Comparison of ENCODE assay signal across 21 cellular contexts in genomic region chr1:29602203-29602602, GRCh38.
DNase-seq lines count a peak whose midpoint lies in the region; ATAC-seq, FAIRE-seq and TF ChIP-seq lines count a peak whose summit lies in the region.
"Had no signal": no experiment of that assay in that cellular context is flagged by ENCODE, and none has a peak within 500 bp of the region (broad histone marks: within the 10 kb centered on the region; RNA-seq: fewer than 3 reads in every experiment).

No MANE protein-coding gene starts in this region.

- no peaks in the 10 kb centered on the region; the same call in 1 of the 2 replicates for H4K20me1 ChIP-seq in K562 (replicated peaks; ENCODE audit: control insufficient read depth, insufficient read depth, low read length)

- H3K9me1 ChIP-seq in K562 (ENCODE audit: control insufficient read depth, insufficient read depth, low read length) = no peaks in the 10 kb centered on the region

- H3K4me3 ChIP-seq in K562 (no peak overlapping the region), esophagus muscularis mucosa (no peak overlapping the region)
- H3K4me3 ChIP-seq: GM12878 had no signal

- H3K27ac ChIP-seq in K562 (ENCODE audit: extremely low read depth, low read depth, low read length) (no peak overlapping the region), esophagus muscularis mucosa (replicated peaks in 1 of 4) (no peak overlapping the region), foreskin keratinocyte (no peak overlapping the region)

- TF ChIP-seq POLR2A in K562 (conservative IDR thresholded peaks at IDR 0.05) (no peak), esophagus muscularis mucosa (IDR thresholded peaks at IDR 0.05; ENCODE audit: low read depth) (no peak)

- TF ChIP-seq CTCF in WTC11 (IDR thresholded peaks at IDR 0.05) (no peak), K562 (IDR thresholded peaks at IDR 0.05 in 2 of 3, conservative IDR thresholded peaks at IDR 0.05 in 1 of 3; ENCODE audit: insufficient read depth in 2 of 3, low read depth in 1 of 3, low read length in 3 of 3) (no peak), esophagus muscularis mucosa (IDR thresholded peaks at IDR 0.05) (no peak), osteocyte (IDR thresholded peaks at IDR 0.05) (no peak), foreskin keratinocyte (conservative IDR thresholded peaks at IDR 0.05) (no peak)

- no peak for TF ChIP-seq RAD21 in K562 (CRISPR knock-in tag; conservative IDR thresholded peaks at IDR 0.05 in 1 of 2, IDR thresholded peaks at IDR 0.05 in 1 of 2)

- no peak for FAIRE-seq in K562 (lab: Jason Lieb, UNC)
- FAIRE-seq: A204.1, GM12878, H1 had no signal

- H3K4me3 Mint-ChIP-seq in WTC11 = no peak overlapping the region
- H3K4me3 Mint-ChIP-seq in osteocyte (ENCODE audit: unreplicated experiment) = no peak overlapping the region
- H3K4me3 Mint-ChIP-seq: CD4-positive, CD25-positive, alpha-beta regulatory T cell; CD8-positive, alpha-beta memory T cell; H9 had no signal

- DNase-seq in WTC11 (ENCODE audit: low spot score) (no peak), K562 (ENCODE audit: extremely low read depth in 1 of 4, low spot score in 3 of 4) (peak in 2 of 4 experiments; percentile 27 to 35), esophagus muscularis mucosa (ENCODE audit: extremely low spot score) (peak; percentile 85), osteocyte (ENCODE audit: extremely low spot score, unreplicated experiment) (peak; percentile 19), NCI-H1092 treated with DMSO at 0.1 percent for 48 hours (lab: John Stamatoyannopoulos, UW) (no peak), foreskin keratinocyte (no peak)
- DNase-seq: ACHN; BE2C; C1 segment of cervical spinal cord; CD4-positive, CD25-positive, alpha-beta regulatory T cell; CD8-positive, alpha-beta memory T cell; COR-L47; DMS 273 treated with DMSO at 0.1 percent for 48 hours; DMS53; DND-41; EL; H9 had no signal

- no peaks in the 10 kb centered on the region for H3K36me3 ChIP-seq in K562 (ENCODE audit: control insufficient read depth, insufficient read depth, low read length)
- H3K36me3 ChIP-seq in esophagus muscularis mucosa = no peaks in the 10 kb centered on the region
- H3K36me3 ChIP-seq: BE2C had no signal

- H3K4me2 ChIP-seq in K562 (ENCODE audit: insufficient read depth, low read length) = no peak overlapping the region

- peaks cover 64% of the 10 kb centered on the region for H3K9me3 Mint-ChIP-seq in WTC11
- peaks cover 3% of the 10 kb centered on the region for H3K9me3 Mint-ChIP-seq in osteocyte (ENCODE audit: unreplicated experiment)
- H3K9me3 Mint-ChIP-seq: CD8-positive, alpha-beta memory T cell had no signal

- CTCF ChIA-PET in WTC11 (lab: Charles Lee) = no interaction called here
- CTCF ChIA-PET in K562 (lab: Yijun Ruan, JAX; ENCODE audit: low intra/inter-chr PET ratio) = no interaction called here

- H3K4me1 Mint-ChIP-seq in WTC11 (no peaks in the 10 kb centered on the region), osteocyte (ENCODE audit: unreplicated experiment) (no peaks in the 10 kb centered on the region)
- H3K4me1 Mint-ChIP-seq: CD4-positive, CD25-positive, alpha-beta regulatory T cell; CD8-positive, alpha-beta memory T cell had no signal

- H2AFZ ChIP-seq in K562 (ENCODE audit: low read depth, low read length) = no peak overlapping the region

- in situ Hi-C loops in K562 (cut with MboI) = no loop called here

- H3K4me1 ChIP-seq in K562 (replicated peaks in 1 of 2; ENCODE audit: control insufficient read depth in 2 of 2, insufficient read depth in 2 of 2, low read length in 2 of 2) = no peaks in the 10 kb centered on the region
- H3K4me1 ChIP-seq in esophagus muscularis mucosa = no peaks in the 10 kb centered on the region
- H3K4me1 ChIP-seq in foreskin keratinocyte = no peaks in the 10 kb centered on the region
- H3K4me1 ChIP-seq: BE2C had no signal

- intact Hi-C loops in K562 (cut with micrococcal nuclease) (no loop called here), esophagus muscularis mucosa (cut with DNase I) (no loop called here)

- ATAC-seq in WTC11 (no peak), K562 (0 out of 3 replicates have a peak, but pooled peaks have one; percentile 25), HG03565 (IDR thresholded peaks at IDR 0.05; ENCODE audit: unreplicated experiment) (no peak), foreskin keratinocyte (no peak)
- ATAC-seq: GM12878 had no signal

- H3K36me3 Mint-ChIP-seq in WTC11 (peaks cover 21% of the 10 kb centered on the region), osteocyte (ENCODE audit: unreplicated experiment) (no peaks in the 10 kb centered on the region)
- H3K36me3 Mint-ChIP-seq: CD4-positive, CD25-positive, alpha-beta regulatory T cell; CD8-positive, alpha-beta memory T cell had no signal

- H3K9me3 ChIP-seq in K562 (replicated peaks; ENCODE audit: control insufficient read depth, insufficient read depth, low read depth, low read length) = no peaks in the 10 kb centered on the region
- no peaks in the 10 kb centered on the region for H3K9me3 ChIP-seq in esophagus muscularis mucosa
- H3K9me3 ChIP-seq: BE2C had no signal

- H3K27me3 ChIP-seq in K562 (ENCODE audit: control insufficient read depth in 2 of 2, insufficient read depth in 2 of 2, low read length in 2 of 2) (no peaks in the 10 kb centered on the region), esophagus muscularis mucosa (peaks cover 0 to 36% (median 0%) of the 10 kb centered on the region in 4 donors), foreskin keratinocyte (no peaks in the 10 kb centered on the region)
- H3K27me3 ChIP-seq: BE2C had no signal

- no TSS peak for BruUV-seq in K562 (replicated peaks; lab: Mats Ljungman, UMichigan)

- H3K79me2 ChIP-seq in K562 (ENCODE audit: control insufficient read depth, insufficient read depth, low read length) = no peaks in the 10 kb centered on the region

- 2% methylated on average over 3 of the region's 3 CpGs for WGBS in K562 (ENCODE audit: insufficient coverage, low coverage, missing lambda C conversion rate)
- 85% methylated on average over 3 of the region's 3 CpGs for WGBS in esophagus muscularis mucosa

- no peak overlapping the region for H3K9ac ChIP-seq in K562 (ENCODE audit: insufficient read depth in 1 of 2, low read depth in 2 of 2, low read length in 2 of 2)

- no peak overlapping the region for H3K27ac Mint-ChIP-seq in WTC11
- H3K27ac Mint-ChIP-seq in osteocyte (ENCODE audit: unreplicated experiment) = no peak overlapping the region
- H3K27ac Mint-ChIP-seq: CD4-positive, CD25-positive, alpha-beta regulatory T cell; CD8-positive, alpha-beta memory T cell; H9 had no signal

- TF ChIP-seq EP300 in K562 (IDR thresholded peaks at IDR 0.05; ENCODE audit: low read length) = no peak
- TF ChIP-seq EP300 in esophagus muscularis mucosa (IDR thresholded peaks at IDR 0.05) = no peak

- H3K27me3 Mint-ChIP-seq in WTC11 (ENCODE audit: low read depth) = peaks cover 11% of the 10 kb centered on the region
- H3K27me3 Mint-ChIP-seq in osteocyte (ENCODE audit: unreplicated experiment) = no peaks in the 10 kb centered on the region

- POLR2A ChIA-PET in WTC11 (lab: Charles Lee) = no interaction called here
- POLR2A ChIA-PET in K562 (lab: Yijun Ruan, JAX) = interaction anchor here (0.7 to 1.1 kb wide), 3 partner anchors 34 to 1107 kb away, joined by 3 to 5 read pairs (median 4); no protein-coding TSS in a partner anchor

TF ChIP-seq in WTC11, 78 proteins besides CTCF, POLR2A, EP300 and RAD21:
- TF ChIP-seq SMAD4 (CRISPR knock-in tag; IDR thresholded peaks at IDR 0.05) (no peak), USF2 (CRISPR knock-in tag; IDR thresholded peaks at IDR 0.05) (peak; percentile 31; the same call in 1 of the 2 replicates)

TF ChIP-seq in K562, 482 proteins besides CTCF, POLR2A, EP300 and RAD21 (continues in another document):
- TF ChIP-seq KAT7 (CRISPR knock-in tag; IDR thresholded peaks at IDR 0.05; ENCODE audit: borderline replicate concordance) (no peak), ARHGAP35 (IDR thresholded peaks at IDR 0.05; ENCODE audit: partially characterized antibody) (no peak), DIDO1 (tag; IDR thresholded peaks at IDR 0.05; ENCODE audit: low read depth) (no peak), TFE3 (CRISPR knock-in tag; IDR thresholded peaks at IDR 0.05) (peak; percentile 79), SMC3 (conservative IDR thresholded peaks at IDR 0.05; ENCODE audit: insufficient read depth, low read depth, low read length) (no peak), USF2 (CRISPR knock-in tag; IDR thresholded peaks at IDR 0.05) (peak; percentile 46), FOXK1 (CRISPR knock-in tag; IDR thresholded peaks at IDR 0.05; ENCODE audit: borderline replicate concordance) (no peak), RAD51 (IDR thresholded peaks at IDR 0.05; ENCODE audit: borderline replicate concordance, low read depth) (peak; percentile 74), U2AF1 (optimal IDR thresholded peaks at IDR 0.05; ENCODE audit: low read depth, low read length) (no peak), ATF1 (CRISPR knock-in tag; IDR thresholded peaks at IDR 0.05) (no peak), ATF1 (tag; IDR thresholded peaks at IDR 0.05) (no peak), FOSL1 (tag; conservative IDR thresholded peaks at IDR 0.05) (no peak), TOE1 (IDR thresholded peaks at IDR 0.05; ENCODE audit: borderline replicate concordance) (peak; percentile 64; the same call in 1 of the 2 replicates), TOE1 (CRISPR knock-in tag; IDR thresholded peaks at IDR 0.05; ENCODE audit: borderline replicate concordance, low read depth) (no peak)

Comparison
In these comparisons a context has a peak if more than half of its experiments do, and no peak if none do; other contexts are left out.
1. DNase-seq: peak in esophagus muscularis mucosa (single experiment) and osteocyte (single experiment); none in WTC11 (single experiment), NCI-H1092 treated with DMSO at 0.1 percent for 48 hours (single experiment) and foreskin keratinocyte (0 of 2).
2. Of the 49 proteins assayed by ChIP-seq in both K562 and WTC11: peak only in K562: USF1; only in WTC11: none; in both: USF2; in neither: 47.